8 cellular contexts compared by ENCODE assay signal in genomic region chr3:15108082-15108545, GRCh38. TPM values are rescaled to one million over a fixed set of nuclear protein-coding genes. Genes with fewer than 3 reads are reported as not detected.
A peak's percentile ranks its signal among the peaks of the same experiment; 100 is the strongest.
DNase-seq lines count a peak whose midpoint lies in the region; ATAC-seq and TF ChIP-seq lines count a peak whose summit lies in the region.

No MANE protein-coding gene starts in this region.

- H3K9ac ChIP-seq in colonic mucosa (ENCODE audit: low read depth in 2 of 2, low read length in 2 of 2), result no peak overlapping the region

- H3K4me3 ChIP-seq in GM12864 (ENCODE audit: low read depth, low read length) (no peak overlapping the region), colonic mucosa (no peak overlapping the region), right lobe of liver (peak overlapping the region in 1 of 3 donors; percentile 7)

- WGBS in right lobe of liver (ENCODE audit: insufficient coverage, low coverage, low lambda C conversion rate, missing lambda C conversion rate), result 11% methylated on average over 10 of the region's 11 CpGs

- H3K36me3 ChIP-seq in colonic mucosa (no peaks in the 10 kb centered on the region), right lobe of liver (no peaks in the 10 kb centered on the region)

- intact Hi-C loops in colonic mucosa (cut with DNase I) (no loop called here), right lobe of liver (cut with DNase I) (no loop called here)

- TF ChIP-seq CTCF in GM12864 (IDR thresholded peaks at IDR 0.05; ENCODE audit: low read depth, low read length, missing control alignments), result peak; percentile 98
- peak; percentile 91 for TF ChIP-seq CTCF in colonic mucosa (IDR thresholded peaks at IDR 0.05)
- TF ChIP-seq CTCF in right lobe of liver (IDR thresholded peaks at IDR 0.05), result peak; percentile 89 to 95 (median 92)

- DNase-seq in GM12864 (ENCODE audit: low read depth), result peak; percentile 52
- DNase-seq in NCI-H2227 treated with DMSO at 0.1 percent for 48 hours (lab: John Stamatoyannopoulos, UW), result peak; percentile 55
- DNase-seq in activated CD4-positive, alpha-beta T cell treated with anti-CD3 and anti-CD28 coated beads for 24 hours (ENCODE audit: low read depth in 2 of 2), result peak; percentile 67
- peak; percentile 68 for DNase-seq in colonic mucosa
- peak; percentile 81 to 86 (median 81) for DNase-seq in right lobe of liver
- DNase-seq in stimulated activated CD4-positive, alpha-beta T cell treated with anti-CD3 and anti-CD28 coated beads, TNF-alpha, amount 100 ng/mL, for 1 hour (ENCODE audit: low read depth in 3 of 3, low spot score in 1 of 3), result peak; percentile 34 to 67 (median 38)

- H3K27me3 ChIP-seq in colonic mucosa (no peaks in the 10 kb centered on the region), right lobe of liver (no peaks in the 10 kb centered on the region)

- ATAC-seq in HG02678 (IDR thresholded peaks at IDR 0.05; ENCODE audit: unreplicated experiment) (peak; percentile 78), right lobe of liver (peak; percentile 85 to 93 (median 88)), HG02884 (IDR thresholded peaks at IDR 0.05; ENCODE audit: unreplicated experiment) (no peak)

- no peaks in the 10 kb centered on the region for H3K4me1 ChIP-seq in colonic mucosa
- peaks cover 0 to 16% (median 4%) of the 10 kb centered on the region in 4 donors for H3K4me1 ChIP-seq in right lobe of liver

- H3K9me3 ChIP-seq in colonic mucosa (no peaks in the 10 kb centered on the region), right lobe of liver (no peaks in the 10 kb centered on the region)

- H3K27ac ChIP-seq in colonic mucosa (no peak overlapping the region), right lobe of liver (peak overlapping the region; percentile 28 to 66 (median 58))

- no peak for TF ChIP-seq POLR2A in right lobe of liver (IDR thresholded peaks at IDR 0.05)

RNA-seq across cellular contexts. Expression of gene RBSN, which starts 9.2 kb away (rescaled TPM):
- total RNA-seq in colonic mucosa, result 10 to 100 TPM; 15.6 to 17.0 TPM
- 10 to 100 TPM; 10.5 to 13.9 (median 11.5) TPM for total RNA-seq in right lobe of liver

RNA-seq across cellular contexts. Expression of gene MRPS25, which starts 43.0 kb away (rescaled TPM):
- total RNA-seq in colonic mucosa, result 100 to 1,000 TPM in 1 of 2 donors, 10 to 100 TPM in 1; 53.3 to 117 TPM
- total RNA-seq in right lobe of liver, result 10 to 100 TPM; 36.8 to 53.6 (median 48.0) TPM
